8 cellular contexts compared by ENCODE assay signal in genomic region chr5:17203329-17204132, GRCh38. TPM values are rescaled to one million over a fixed set of nuclear protein-coding genes. Genes with fewer than 3 reads are reported as not detected.
DNase-seq lines count a peak whose midpoint lies in the region; ATAC-seq, FAIRE-seq and TF ChIP-seq lines count a peak whose summit lies in the region.

No MANE protein-coding gene starts in this region.

- H3K9me3 ChIP-seq in body of pancreas (no peaks in the 10 kb centered on the region), thoracic aorta (no peaks in the 10 kb centered on the region)

- TF ChIP-seq CTCF in body of pancreas (IDR thresholded peaks at IDR 0.05) (peak; percentile 44 to 78 (median 62)), thoracic aorta (IDR thresholded peaks at IDR 0.05) (peak; percentile 71)

- H3K4me1 ChIP-seq in body of pancreas (no peaks in the 10 kb centered on the region), thoracic aorta (ENCODE audit: control insufficient read depth in 1 of 2, low read depth in 2 of 2) (no peaks in the 10 kb centered on the region)

- WGBS in body of pancreas, 2 donors = 14 to 16% methylated on average over 10 of the region's 10 CpGs

- H3K27ac ChIP-seq in body of pancreas (no peak overlapping the region), thoracic aorta (no peak overlapping the region)

- DNase-seq in COR-L47 (lab: John Stamatoyannopoulos, UW) (peak; percentile 29), NCI-H526 treated with DMSO at 0.1 percent for 48 hours (lab: John Stamatoyannopoulos, UW) (peak; percentile 69), body of pancreas (peak in 2 of 4 donors; percentile 41 to 45), thoracic aorta (ENCODE audit: low spot score) (no peak)
- DNase-seq in activated CD8-positive, alpha-beta memory T cell treated with anti-CD3 and anti-CD28 coated beads, Interleukin-2, amount 50 U/mL, for 4 hours = no peak

- intact Hi-C loops in body of pancreas (cut with DNase I) = no loop called here

- no peaks in the 10 kb centered on the region for H3K27me3 ChIP-seq in body of pancreas
- no peaks in the 10 kb centered on the region for H3K27me3 ChIP-seq in thoracic aorta (replicated peaks; ENCODE audit: insufficient read depth)

- no peak for TF ChIP-seq POLR2A in body of pancreas (IDR thresholded peaks at IDR 0.05)

- H3K4me3 ChIP-seq in body of pancreas (no peak overlapping the region), thoracic aorta (no peak overlapping the region)

- H3K36me3 ChIP-seq in body of pancreas (replicated peaks in 1 of 2; ENCODE audit: insufficient read depth in 1 of 2, low read depth in 2 of 2) (no peaks in the 10 kb centered on the region), thoracic aorta (no peaks in the 10 kb centered on the region)

- ATAC-seq in GM19328 (IDR thresholded peaks at IDR 0.05; ENCODE audit: unreplicated experiment) (peak; percentile 66), HG03575 (IDR thresholded peaks at IDR 0.05; ENCODE audit: extremely low read depth, insufficient number of reproducible peaks, low FRiP score, unreplicated experiment) (peak; percentile 71), body of pancreas (peak; percentile 89), thoracic aorta (ENCODE audit: insufficient number of reproducible peaks, low FRiP score, low read depth) (peak; percentile 77)

- peak; percentile 99 for FAIRE-seq in islet of Langerhans (lab: Jason Lieb, UNC)

RNA-seq across cellular contexts. Expression of gene BASP1, which starts 13.9 kb away (rescaled TPM):
- total RNA-seq in body of pancreas (1 to 10 TPM; 4.0 to 4.7 TPM), thoracic aorta (10 to 100 TPM; 37.1 to 48.8 TPM)

Comparison
In these comparisons a context has a peak if more than half of its experiments do, and no peak if none do; other contexts are left out.
1. DNase-seq: peak in COR-L47 (single experiment) and NCI-H526 treated with DMSO at 0.1 percent for 48 hours (single experiment); none in thoracic aorta (single experiment) and activated CD8-positive, alpha-beta memory T cell treated with anti-CD3 and anti-CD28 coated beads, Interleukin-2, amount 50 U/mL, for 4 hours (single experiment).
2. RNA of gene BASP1, which starts 13.9 kb away (total RNA-seq): 37.1 to 48.8 TPM in thoracic aorta; 4.0 to 4.7 TPM in body of pancreas; every median in the first group is over 4 times any median in the second.
3. Peak in every context shown above with its lines, with median percentiles within 50 percentile points of each other: ATAC-seq.